In the genomic region with DNA sequence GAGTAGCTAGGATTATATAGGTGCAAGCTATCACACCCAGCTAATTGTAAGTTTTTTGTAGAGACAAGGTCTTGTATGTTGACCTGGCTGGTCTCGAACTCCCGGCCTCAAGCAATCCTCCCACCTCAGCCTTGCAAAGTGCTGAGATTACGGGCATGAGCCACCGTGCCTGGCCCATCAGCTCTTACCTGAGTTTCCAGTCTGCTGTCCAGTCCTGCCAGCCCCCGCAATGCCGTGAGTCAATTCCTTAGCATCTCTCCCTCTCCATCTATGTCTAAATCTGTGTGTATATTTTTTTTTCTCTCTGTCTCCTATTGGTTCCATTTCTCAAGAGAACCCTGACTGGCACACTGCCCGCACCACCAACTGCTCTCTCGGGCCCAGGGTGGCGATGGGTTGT, we compare ENCODE assay signal across 19 cellular contexts.
DNase-seq lines count a peak whose midpoint lies in the region; ATAC-seq, FAIRE-seq and TF ChIP-seq lines count a peak whose summit lies in the region.
"Had no signal": no experiment of that assay in that cellular context is flagged by ENCODE, and none has a peak within 500 bp of the region (broad histone marks: within the 10 kb centered on the region; RNA-seq: fewer than 3 reads in every experiment).

No MANE protein-coding gene starts in this region.

- H3K36me3 ChIP-seq in WERI-Rb-1 (no peaks in the 10 kb centered on the region), kidney (ENCODE audit: control insufficient read depth in 1 of 2, insufficient read depth in 2 of 2, low read length in 2 of 2) (no peaks in the 10 kb centered on the region), neuronal stem cell (replicated peaks in 1 of 2; ENCODE audit: control insufficient read depth in 2 of 2, insufficient read depth in 2 of 2, low read length in 2 of 2) (no peaks in the 10 kb centered on the region), upper lobe of right lung (no peaks in the 10 kb centered on the region)

- no peak overlapping the region for H4K8ac ChIP-seq in neuronal stem cell (ENCODE audit: low read depth, low read length)

- no CpG with 5 or more reads among the region's 9 CpGs for WGBS in neuronal stem cell (ENCODE audit: extremely low coverage in 2 of 2, insufficient read length in 2 of 2, insufficient replicate concordance in 1 of 2), 2 donors

- H3K4me1 ChIP-seq in kidney (ENCODE audit: control insufficient read depth in 1 of 2, insufficient read depth in 1 of 2, low read depth in 1 of 2, low read length in 2 of 2), result no peaks in the 10 kb centered on the region
- H3K4me1 ChIP-seq in neuronal stem cell (ENCODE audit: control insufficient read depth in 2 of 2, insufficient read depth in 1 of 2, low read depth in 1 of 2, low read length in 2 of 2), result no peaks in the 10 kb centered on the region
- H3K4me1 ChIP-seq in upper lobe of right lung, result no peaks in the 10 kb centered on the region

- H2BK15ac ChIP-seq in neuronal stem cell (ENCODE audit: low read length), result no peak overlapping the region

- intact Hi-C loops in kidney (cut with DNase I), result loop anchor here (10.0 kb wide), 1 partner anchor 808 kb away; no protein-coding TSS in a partner anchor
- intact Hi-C loops in upper lobe of right lung (cut with DNase I), result no loop called here

- FAIRE-seq in kidney (lab: Jason Lieb, UNC), result no peak
- FAIRE-seq: GM12878, GM19239, H1 had no signal

- H3K9me3 ChIP-seq in WERI-Rb-1 (ENCODE audit: severe bottlenecking), result no peaks in the 10 kb centered on the region
- no peaks in the 10 kb centered on the region for H3K9me3 ChIP-seq in kidney (ENCODE audit: control insufficient read depth in 1 of 2, low read length in 2 of 2)
- peaks cover 0 to 6% of the 10 kb centered on the region in 2 donors for H3K9me3 ChIP-seq in neuronal stem cell (replicated peaks in 1 of 2; ENCODE audit: control insufficient read depth in 2 of 2, insufficient read depth in 1 of 2, low read depth in 1 of 2, low read length in 2 of 2)
- no peaks in the 10 kb centered on the region for H3K9me3 ChIP-seq in upper lobe of right lung

- no peak overlapping the region for H2BK120ac ChIP-seq in neuronal stem cell (ENCODE audit: low read depth, low read length)

- no peaks in the 10 kb centered on the region for H3K27me3 ChIP-seq in WERI-Rb-1 (ENCODE audit: insufficient read depth, low read depth, severe bottlenecking)
- peaks cover 0 to 2% (median 0%) of the 10 kb centered on the region in 3 experiments for H3K27me3 ChIP-seq in neuronal stem cell (ENCODE audit: control insufficient read depth in 3 of 3, insufficient read depth in 3 of 3, low read depth in 1 of 3, low read length in 3 of 3)
- no peaks in the 10 kb centered on the region for H3K27me3 ChIP-seq in upper lobe of right lung

- H2AFZ ChIP-seq in neuronal stem cell (ENCODE audit: low read length), result no peak overlapping the region
- H2AFZ ChIP-seq: GM23248 had no signal

- H3K79me1 ChIP-seq in neuronal stem cell (ENCODE audit: low read depth, low read length), result no peaks in the 10 kb centered on the region

- H3K14ac ChIP-seq in neuronal stem cell (ENCODE audit: low read length), result no peak overlapping the region

- no peak overlapping the region for H3K9ac ChIP-seq in kidney (ENCODE audit: low read length in 2 of 2)
- no peak overlapping the region for H3K9ac ChIP-seq in neuronal stem cell (ENCODE audit: low read depth, low read length, poor library complexity)
- H3K9ac ChIP-seq: GM23248 had no signal

- H4K91ac ChIP-seq in neuronal stem cell (ENCODE audit: low read depth, low read length, poor library complexity), result no peak overlapping the region

- TF ChIP-seq CTCF in WERI-Rb-1 (IDR thresholded peaks at IDR 0.05; ENCODE audit: low read depth, low read length) (no peak), kidney (IDR thresholded peaks at IDR 0.05; ENCODE audit: borderline replicate concordance, extremely low read depth, insufficient read depth) (no peak), upper lobe of right lung (IDR thresholded peaks at IDR 0.05) (no peak)

- DNase-seq in WERI-Rb-1 (peak; percentile 0), kidney (peak; percentile 35), neuronal stem cell (ENCODE audit: low spot score) (no peak), upper lobe of right lung (peak; percentile 34)
- DNase-seq in activated CD4-positive, alpha-beta T cell treated with anti-CD3 and anti-CD28 coated beads, Interleukin-2, amount 50 U/mL, for 4 hours, result no peak
- DNase-seq: C1 segment of cervical spinal cord; Calu3; CD4-positive, alpha-beta memory T cell; COR-L47; DMS79; EL; GDM1; GM23248; H7; HCEC 1CT had no signal

- no peak overlapping the region for H3K18ac ChIP-seq in neuronal stem cell (ENCODE audit: low read length)

- H3K4ac ChIP-seq in neuronal stem cell (ENCODE audit: low read length), result no peak overlapping the region

- H3K27ac ChIP-seq in WERI-Rb-1 (no peak overlapping the region), kidney (ENCODE audit: low read depth in 2 of 2, low read length in 2 of 2) (no peak overlapping the region), neuronal stem cell (replicated peaks; ENCODE audit: low read length) (no peak overlapping the region), upper lobe of right lung (no peak overlapping the region)
- H3K27ac ChIP-seq: GM23248 had no signal

- ATAC-seq in upper lobe of right lung, result no peak
- ATAC-seq in activated CD4-positive, CD25-positive, alpha-beta regulatory T cell treated with anti-CD3 and anti-CD28 coated beads, Interleukin-2, amount 50 U/mL, for 24 hours, result no peak
- ATAC-seq: GM12878 had no signal

- no peak overlapping the region for H2BK5ac ChIP-seq in neuronal stem cell (ENCODE audit: low read length)

- no peak overlapping the region for H2BK12ac ChIP-seq in neuronal stem cell (ENCODE audit: low read length)

- H3K4me3 ChIP-seq in WERI-Rb-1 (ENCODE audit: low read depth, low read length) (no peak overlapping the region), kidney (ENCODE audit: low read length in 2 of 2) (no peak overlapping the region), neuronal stem cell (ENCODE audit: low read length in 2 of 2) (no peak overlapping the region), upper lobe of right lung (no peak overlapping the region)
- H3K4me3 ChIP-seq: GM12878, GM23248 had no signal

- H3K4me2 ChIP-seq in neuronal stem cell (ENCODE audit: insufficient read depth, low read length, poor library complexity, severe bottlenecking), result no peak overlapping the region

- H2AK5ac ChIP-seq in neuronal stem cell (ENCODE audit: low read depth, low read length), result peak overlapping the region; percentile 70

- H3K23ac ChIP-seq in neuronal stem cell (ENCODE audit: low read depth, low read length, poor library complexity), result no peak overlapping the region

Comparison
In these comparisons a context has a peak if more than half of its experiments do, and no peak if none do; other contexts are left out.
1. DNase-seq: peak in WERI-Rb-1 (single experiment), kidney (single experiment) and upper lobe of right lung (single experiment); none in neuronal stem cell (single experiment) and activated CD4-positive, alpha-beta T cell treated with anti-CD3 and anti-CD28 coated beads, Interleukin-2, amount 50 U/mL, for 4 hours (0 of 2).